Comparison of ENCODE assay signal across 26 cellular contexts in the genomic region with DNA sequence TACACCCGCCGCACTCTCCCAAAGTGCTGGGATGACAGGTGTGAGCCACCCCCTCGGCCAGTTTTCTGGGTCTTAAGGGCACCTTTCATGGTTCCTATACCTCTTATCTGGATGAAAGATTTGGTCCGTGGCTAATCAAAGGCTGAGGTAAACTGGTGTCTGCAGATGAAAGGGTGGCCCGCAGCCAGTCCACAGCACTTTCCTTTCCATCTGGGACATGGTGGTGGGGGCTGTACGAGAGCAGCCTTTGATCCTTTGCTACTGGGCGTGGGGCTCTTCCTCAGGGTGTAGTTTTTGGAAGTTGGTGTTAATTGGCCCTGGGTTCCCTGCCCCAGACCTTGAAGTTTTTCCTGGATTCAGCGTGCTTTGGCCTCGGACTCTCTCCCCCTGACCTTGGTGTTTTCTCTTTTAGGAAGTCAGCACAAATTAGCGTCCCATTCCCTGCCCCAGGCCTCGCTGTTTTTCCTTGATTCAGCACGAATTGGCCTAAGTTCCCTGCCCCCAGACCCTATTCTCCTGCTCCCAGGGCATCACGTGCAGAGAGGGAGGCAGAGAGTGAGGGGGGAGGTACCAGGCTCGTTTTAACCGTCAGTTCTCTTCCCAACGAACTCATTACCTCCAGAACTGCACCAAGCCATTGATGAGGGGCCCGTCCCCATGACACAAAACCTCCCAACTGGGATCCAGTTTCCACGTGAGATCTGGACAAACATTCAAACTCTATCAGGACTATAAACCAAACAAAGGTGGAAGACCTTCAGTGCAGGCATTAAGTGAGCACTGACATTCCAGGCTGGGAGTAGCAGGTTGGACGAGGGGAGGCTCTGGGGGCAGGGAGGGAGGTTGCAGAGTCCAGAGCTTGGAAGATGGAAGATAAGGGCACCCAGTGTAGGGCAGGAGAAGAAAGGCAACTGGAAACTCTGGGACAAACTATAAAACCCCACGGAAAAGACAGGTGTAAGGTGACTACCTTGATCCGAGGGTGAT. TPM values are rescaled to one million over a fixed set of nuclear protein-coding genes. Genes with fewer than 3 reads are reported as not detected.
A peak's percentile ranks its signal among the peaks of the same experiment; 100 is the strongest.
DNase-seq lines count a peak whose midpoint lies in the region; ATAC-seq and TF ChIP-seq lines count a peak whose summit lies in the region.
"Had no signal": no experiment of that assay in that cellular context is flagged by ENCODE, and none has a peak within 500 bp of the region (broad histone marks: within the 10 kb centered on the region; RNA-seq: fewer than 3 reads in every experiment).

No MANE protein-coding gene starts in this region.

- H3K9me3 Mint-ChIP-seq in GM23338 = no peaks in the 10 kb centered on the region
- H3K9me3 Mint-ChIP-seq: CD4-positive, alpha-beta T cell had no signal

- no peaks in the 10 kb centered on the region for H4K20me1 ChIP-seq in GM23338 (replicated peaks; ENCODE audit: insufficient read depth)

- no peaks in the 10 kb centered on the region for H3K79me2 ChIP-seq in GM23338 (replicated peaks; ENCODE audit: insufficient read depth)

- 53 to 68% (median 64%) methylated on average over 21 of the region's 21 CpGs for WGBS in spleen, 5 donors

- peaks cover 27% of the 10 kb centered on the region for H3K27me3 Mint-ChIP-seq in GM23338 (ENCODE audit: insufficient read depth, low read depth, poor library complexity)
- H3K27me3 Mint-ChIP-seq: CD4-positive, alpha-beta T cell had no signal

- H3K36me3 Mint-ChIP-seq in GM23338 (ENCODE audit: low read depth) = no peaks in the 10 kb centered on the region

- H3K4me3 ChIP-seq in GM23338 (no peak overlapping the region), mucosa of descending colon (no peak overlapping the region), spleen (no peak overlapping the region)
- H3K4me3 ChIP-seq: BLaER1, GM12878 had no signal

- no peak for TF ChIP-seq CTCF in GM23338 (conservative IDR thresholded peaks at IDR 0.05; ENCODE audit: low read depth in 2 of 2)
- no peak for TF ChIP-seq CTCF in mucosa of descending colon (IDR thresholded peaks at IDR 0.05)
- no peak for TF ChIP-seq CTCF in spleen (IDR thresholded peaks at IDR 0.05 in 8 of 11, conservative IDR thresholded peaks at IDR 0.05 in 3 of 11)
- no peak for TF ChIP-seq CTCF in RWPE1 (conservative IDR thresholded peaks at IDR 0.05; ENCODE audit: low read depth)

- H3K27me3 ChIP-seq in GM23338 (ENCODE audit: insufficient read depth) = peaks cover 5% of the 10 kb centered on the region; the same call in 1 of the 2 replicates
- H3K27me3 ChIP-seq in spleen (replicated peaks in 1 of 7) = peaks cover 0 to 20% (median 0%) of the 10 kb centered on the region in 7 donors
- H3K27me3 ChIP-seq: BLaER1 had no signal

- CTCF ChIA-PET in RWPE1 (lab: Yijun Ruan, JAX) = no interaction called here

- H3K4me1 ChIP-seq in GM23338 (ENCODE audit: insufficient read depth) (peaks cover 3% of the 10 kb centered on the region; the same call in 1 of the 2 replicates), mucosa of descending colon (ENCODE audit: low read depth) (no peaks in the 10 kb centered on the region), spleen (peaks cover 0 to 22% (median 8%) of the 10 kb centered on the region in 6 donors)

- intact Hi-C loops in mucosa of descending colon (cut with DNase I, micrococcal nuclease) = no loop called here
- intact Hi-C loops in spleen (cut with DNase I; ENCODE audit: low total_unique reads) = no loop called here

- ATAC-seq in GM23338 (no peak), mucosa of descending colon (peak; percentile 39), GM21825 (IDR thresholded peaks at IDR 0.05; ENCODE audit: unreplicated experiment) (no peak)
- ATAC-seq: GM12878 had no signal

- no peaks in the 10 kb centered on the region for H3K9me3 ChIP-seq in mucosa of descending colon
- peaks cover 0 to 1% (median 0%) of the 10 kb centered on the region in 8 donors for H3K9me3 ChIP-seq in spleen

- H3K36me3 ChIP-seq in GM23338 (ENCODE audit: insufficient read depth) (no peaks in the 10 kb centered on the region), mucosa of descending colon (ENCODE audit: low read depth) (no peaks in the 10 kb centered on the region), spleen (no peaks in the 10 kb centered on the region)

- H3K9me2 ChIP-seq in GM23338 (ENCODE audit: insufficient read depth) = no peaks in the 10 kb centered on the region

- H3F3A ChIP-seq in GM23338 (replicated peaks; ENCODE audit: low read depth) = peaks cover 8% of the 10 kb centered on the region; the same call in 1 of the 2 replicates

- DNase-seq in GM23338 (ENCODE audit: low spot score) (no peak), SW480 (ENCODE audit: low spot score) (peak; percentile 86), mucosa of descending colon (no peak), spleen (no peak), amniotic stem cell (lab: John Stamatoyannopoulos, UW) (no peak), RWPE1 (ENCODE audit: low spot score) (no peak)
- DNase-seq: CD4-positive, alpha-beta T cell; COR-L47; GDM1; GOT3; KBM-7; MV-4-11; NCI-H1105; NCI-H146; NCI-H1930; NCI-H446; NCI-H526; NCI-H82; NK-92 treated with Interleukin-12 subunit alpha and Interleukin-12 subunit beta, amount 100 ng/mL, for 24 hours; RPMI8226; SHP77 had no signal

- H3K27ac Mint-ChIP-seq in GM23338 = no peak overlapping the region
- H3K27ac Mint-ChIP-seq: CD4-positive, alpha-beta T cell had no signal

- H3K27ac ChIP-seq in GM23338 (ENCODE audit: low read depth) = no peak overlapping the region
- peak overlapping the region in 5 of 8 donors; percentile 46 to 70 (median 57) for H3K27ac ChIP-seq in spleen
- H3K27ac ChIP-seq in RWPE1 = no peak overlapping the region
- H3K27ac ChIP-seq: BLaER1, HL-60 had no signal

- no peak for TF ChIP-seq POLR2A in spleen (IDR thresholded peaks at IDR 0.05)

- H3K4me2 ChIP-seq in GM23338 = no peak overlapping the region

- POLR2A ChIA-PET in RWPE1 (lab: Yijun Ruan, JAX; ENCODE audit: low non-redundant PET) = no interaction called here

- H2AFZ ChIP-seq in GM23338 = peak overlapping the region; percentile 66

- peaks cover 18% of the 10 kb centered on the region for H3K4me1 Mint-ChIP-seq in GM23338

- H3K4me3 Mint-ChIP-seq in GM23338 = no peak overlapping the region
- H3K4me3 Mint-ChIP-seq: CD4-positive, alpha-beta T cell had no signal

TF ChIP-seq in GM23338, 12 proteins besides CTCF, POLR2A, EP300 and RAD21 (continues in another document):
- no peak for TF ChIP-seq REST (IDR thresholded peaks at IDR 0.05; ENCODE audit: unreplicated experiment)
- no peak for TF ChIP-seq ZNF331 (CRISPR knock-in tag; IDR thresholded peaks at IDR 0.05; ENCODE audit: low read depth)
- TF ChIP-seq CREB1 (CRISPR knock-in tag; IDR thresholded peaks at IDR 0.05; ENCODE audit: low read depth) = no peak
- TF ChIP-seq NANOG (IDR thresholded peaks at IDR 0.05; ENCODE audit: borderline replicate concordance) = no peak
- no peak for TF ChIP-seq POLR2AphosphoS5 (IDR thresholded peaks at IDR 0.05; ENCODE audit: low read depth)

RNA-seq across cellular contexts. Expression of gene DPEP1, which starts 11.6 kb away (rescaled TPM):
- 0.93 and 2.3 TPM in 2 replicates for total RNA-seq in GM23338 (2014; rRNA removed; shearing (Covaris generic))
- polyA plus RNA-seq in GM23338 (2016; fragmentation: Nextera tagmentation; extraction: Ambion mirVana) (0.38 and 1.7 TPM in 2 replicates), spleen (1 to 10 TPM in 1 of 3 donors, under 1 TPM in 2; 0.33 to 2.0 (median 0.83) TPM)
- total RNA-seq in mucosa of descending colon (1 to 10 TPM in 1 of 3 donors, under 1 TPM in 1, not detected in 1; 0.28 to 2.0 TPM), spleen (10 to 100 TPM in 1 of 7 donors, 1 to 10 TPM in 5, under 1 TPM in 1; 0.57 to 39.5 (median 4.0) TPM)
- total RNA-seq: CD4-positive, alpha-beta T cell; GM12878 had no signal
- polyA plus RNA-seq: AG04450, GM12878 had no signal

RNA-seq across cellular contexts. Expression of gene CHMP1A, which starts 32.4 kb away (rescaled TPM):
- 60.1 and 81.9 TPM in 2 replicates for total RNA-seq in GM23338 (2014; rRNA removed; shearing (Covaris generic))
- polyA plus RNA-seq in GM23338 (2016; fragmentation: Nextera tagmentation; extraction: Ambion mirVana) = 42.3 TPM in 2 replicates
- 100 to 1,000 TPM; 104 to 163 (median 108) TPM for total RNA-seq in mucosa of descending colon
- total RNA-seq in spleen = 10 to 100 TPM; 44.4 to 96.2 (median 79.0) TPM
- 10 to 100 TPM; 54.2 to 90.5 (median 63.6) TPM for polyA plus RNA-seq in spleen

RNA-seq across cellular contexts. Expression of gene SPATA33, which starts 32.6 kb away (rescaled TPM):
- 5.8 and 6.6 TPM in 2 replicates for total RNA-seq in GM23338 (2014; rRNA removed; shearing (Covaris generic))
- polyA plus RNA-seq in GM23338 (2016; fragmentation: Nextera tagmentation; extraction: Ambion mirVana) = 13.9 and 17.4 TPM in 2 replicates
- total RNA-seq in mucosa of descending colon = 10 to 100 TPM in 2 of 3 donors, 1 to 10 TPM in 1; 8.0 to 11.0 (median 10.7) TPM
- total RNA-seq in spleen = 1 to 10 TPM; 2.9 to 5.7 (median 4.7) TPM
- 1 to 10 TPM; 3.8 to 7.0 (median 4.9) TPM for polyA plus RNA-seq in spleen

RNA-seq across cellular contexts. Expression of gene CPNE7, which starts 49.5 kb away (rescaled TPM):
- 15.7 and 18.4 TPM in 2 replicates for total RNA-seq in GM23338 (2014; rRNA removed; shearing (Covaris generic))
- polyA plus RNA-seq in GM23338 (2016; fragmentation: Nextera tagmentation; extraction: Ambion mirVana) = 10.0 and 11.2 TPM in 2 replicates
- 1 to 10 TPM in 1 of 3 donors, under 1 TPM in 2; 0.72 to 2.0 (median 0.79) TPM for total RNA-seq in mucosa of descending colon
- 1 to 10 TPM in 3 of 7 donors, under 1 TPM in 3, not detected in 1; 0.37 to 2.2 (median 1.0) TPM for total RNA-seq in spleen
- polyA plus RNA-seq in spleen = 1 to 10 TPM; 2.9 to 4.3 (median 3.7) TPM

Comparison
In these comparisons a context has a peak if more than half of its experiments do, and no peak if none do; other contexts are left out.
1. H3K27ac ChIP-seq: peak in spleen (5 of 8); none in GM23338 (single experiment) and RWPE1 (single experiment).